In genomic region chr19:43592800-43593350, GRCh38 we compare ENCODE assay signal across 1 cellular context.
A peak's percentile ranks its signal among the peaks of the same experiment; 100 is the strongest.
TF ChIP-seq lines count a peak whose summit lies in the region.

No MANE protein-coding gene starts in this region.

TF ChIP-seq in K562, 482 proteins besides CTCF, POLR2A, EP300 and RAD21:
- TF ChIP-seq RBFOX2 (IDR thresholded peaks at IDR 0.05; ENCODE audit: low read depth, low read length) (peak; percentile 24; the same call in 1 of the 2 replicates), ZNF445 (CRISPR knock-in tag; IDR thresholded peaks at IDR 0.05; ENCODE audit: low read depth) (no peak)
